10 cellular contexts compared by ENCODE assay signal in genomic region chr1:64967381-64967780, GRCh38. TPM values are rescaled to one million over a fixed set of nuclear protein-coding genes. Genes with fewer than 3 reads are reported as not detected.
DNase-seq lines count a peak whose midpoint lies in the region; ATAC-seq, FAIRE-seq and TF ChIP-seq lines count a peak whose summit lies in the region.
"Had no signal": no experiment of that assay in that cellular context is flagged by ENCODE, and none has a peak within 500 bp of the region (broad histone marks: within the 10 kb centered on the region; RNA-seq: fewer than 3 reads in every experiment).

No MANE protein-coding gene starts in this region.

- 34 to 41% methylated on average over 6 of the region's 6 CpGs for WGBS in thyroid gland, 2 donors

- intact Hi-C loops in thyroid gland (cut with DNase I): loop anchor here (5.0 to 10.0 kb wide), 2 partner anchors 73 to 100 kb away; no protein-coding TSS in a partner anchor

- H3K4me1 Mint-ChIP-seq in activated CD8-positive, alpha-beta memory T cell treated with anti-CD3 and anti-CD28 coated beads, Interleukin-2, amount 10 ng/mL, durations not matched to agents 7 days and 5 days: peaks cover 35% of the 10 kb centered on the region
- H3K4me1 Mint-ChIP-seq in activated T-helper 17 cell treated with anti-CD3 and anti-CD28 coated beads, Interleukin-2, amount 50 U/mL, for 72 hours: peaks cover 34% of the 10 kb centered on the region

- peaks cover 7% of the 10 kb centered on the region for H3K36me3 Mint-ChIP-seq in activated CD8-positive, alpha-beta memory T cell treated with anti-CD3 and anti-CD28 coated beads, Interleukin-2, amount 10 ng/mL, durations not matched to agents 7 days and 5 days
- peaks cover 40% of the 10 kb centered on the region for H3K36me3 Mint-ChIP-seq in activated T-helper 17 cell treated with anti-CD3 and anti-CD28 coated beads, Interleukin-2, amount 50 U/mL, for 72 hours (ENCODE audit: low read depth)

- H3K9me3 Mint-ChIP-seq in activated CD8-positive, alpha-beta memory T cell treated with anti-CD3 and anti-CD28 coated beads, Interleukin-2, amount 10 ng/mL, durations not matched to agents 7 days and 5 days (ENCODE audit: low read depth): no peaks in the 10 kb centered on the region
- no peaks in the 10 kb centered on the region for H3K9me3 Mint-ChIP-seq in activated T-helper 17 cell treated with anti-CD3 and anti-CD28 coated beads, Interleukin-2, amount 50 U/mL, for 72 hours

- no peaks in the 10 kb centered on the region for H3K27me3 ChIP-seq in thyroid gland

- CTCF ChIA-PET in activated CD8-positive, alpha-beta memory T cell treated with anti-CD3 and anti-CD28 coated beads, Interleukin-2, amount 10 ng/mL, durations not matched to agents 7 days and 5 days (lab: Charles Lee): interaction anchor here (0.9 kb wide), 2 partner anchors 19 to 95 kb away, joined by 4 read pairs; no protein-coding TSS in a partner anchor

- H3K4me3 ChIP-seq in thyroid gland (replicated peaks in 1 of 3): peak overlapping the region in 1 of 3 donors; percentile 97

- no peak for TF ChIP-seq POLR2A in thyroid gland (IDR thresholded peaks at IDR 0.05)
- no peak for TF ChIP-seq POLR2A in H54 (IDR thresholded peaks at IDR 0.05; ENCODE audit: low read depth, low read length)

- FAIRE-seq in H54 (lab: Jason Lieb, UNC): no peak

- peak overlapping the region; percentile 75 for H3K4me3 Mint-ChIP-seq in activated CD8-positive, alpha-beta memory T cell treated with anti-CD3 and anti-CD28 coated beads, Interleukin-2, amount 10 ng/mL, durations not matched to agents 7 days and 5 days
- peak overlapping the region; percentile 94 for H3K4me3 Mint-ChIP-seq in activated T-helper 17 cell treated with anti-CD3 and anti-CD28 coated beads, Interleukin-2, amount 50 U/mL, for 72 hours

- H3K27ac Mint-ChIP-seq in activated CD8-positive, alpha-beta memory T cell treated with anti-CD3 and anti-CD28 coated beads, Interleukin-2, amount 10 ng/mL, durations not matched to agents 7 days and 5 days: peak overlapping the region; percentile 84
- peak overlapping the region; percentile 97 for H3K27ac Mint-ChIP-seq in activated T-helper 17 cell treated with anti-CD3 and anti-CD28 coated beads, Interleukin-2, amount 50 U/mL, for 72 hours

- H3K36me3 ChIP-seq in thyroid gland: no peaks in the 10 kb centered on the region

- H3K4me1 ChIP-seq in thyroid gland: peaks cover 6 to 18% of the 10 kb centered on the region in 2 donors

- H3K27ac ChIP-seq in thyroid gland: peak overlapping the region in 1 of 3 donors; percentile 86

- no peak for DNase-seq in activated CD8-positive, alpha-beta memory T cell treated with anti-CD3 and anti-CD28 coated beads, Interleukin-2, amount 10 ng/mL, durations not matched to agents 7 days and 5 days
- no peak for DNase-seq in activated CD8-positive, alpha-beta memory T cell treated with anti-CD3 and anti-CD28 coated beads for 24 hours
- DNase-seq in kidney tubule cell (ENCODE audit: low spot score): peak; percentile 50
- DNase-seq in thyroid gland: peak; percentile 47 to 59
- DNase-seq in dermis blood vessel endothelial cell: no peak
- DNase-seq in medulla oblongata (ENCODE audit: extremely low spot score): no peak
- DNase-seq in H54 (ENCODE audit: insufficient read length, low spot score): no peak
- DNase-seq: NCI-H69; stimulated activated naive CD4-positive, alpha-beta T cell treated with Interleukin-2 at 50 U/mL for 16 hours had no signal

- ATAC-seq in activated CD8-positive, alpha-beta memory T cell treated with anti-CD3 and anti-CD28 coated beads, Interleukin-2, amount 10 ng/mL, durations not matched to agents 7 days and 5 days: no peak
- no peak for ATAC-seq in activated T-helper 17 cell treated with anti-CD3 and anti-CD28 coated beads, Interleukin-2, amount 50 U/mL, for 72 hours (replicated peaks)

- H3K9me3 ChIP-seq in thyroid gland: no peaks in the 10 kb centered on the region

- H3K27me3 Mint-ChIP-seq in activated CD8-positive, alpha-beta memory T cell treated with anti-CD3 and anti-CD28 coated beads, Interleukin-2, amount 10 ng/mL, durations not matched to agents 7 days and 5 days: no peaks in the 10 kb centered on the region
- H3K27me3 Mint-ChIP-seq in activated T-helper 17 cell treated with anti-CD3 and anti-CD28 coated beads, Interleukin-2, amount 50 U/mL, for 72 hours: no peaks in the 10 kb centered on the region

- no peak for TF ChIP-seq CTCF in thyroid gland (IDR thresholded peaks at IDR 0.05)

RNA-seq across cellular contexts. Expression of gene JAK1, which starts 1.0 kb away (rescaled TPM):
- total RNA-seq in activated CD8-positive, alpha-beta memory T cell treated with anti-CD3 and anti-CD28 coated beads, Interleukin-2, amount 10 ng/mL, durations not matched to agents 7 days and 5 days: 100 to 1,000 TPM; 166 to 173 TPM
- total RNA-seq in activated T-helper 17 cell treated with anti-CD3 and anti-CD28 coated beads, Interleukin-2, amount 50 U/mL, for 72 hours: 100 to 1,000 TPM; 123 to 142 TPM
- total RNA-seq in thyroid gland (100 to 1,000 TPM; 102 to 165 (median 120) TPM), dermis blood vessel endothelial cell (254 and 314 TPM in 2 replicates)

Comparison
In these comparisons a context has a peak if more than half of its experiments do, and no peak if none do; other contexts are left out.
1. DNase-seq: peak in kidney tubule cell (single experiment) and thyroid gland (2 of 2); none in activated CD8-positive, alpha-beta memory T cell treated with anti-CD3 and anti-CD28 coated beads, Interleukin-2, amount 10 ng/mL, durations not matched to agents 7 days and 5 days (single experiment), activated CD8-positive, alpha-beta memory T cell treated with anti-CD3 and anti-CD28 coated beads for 24 hours (single experiment), dermis blood vessel endothelial cell (single experiment), medulla oblongata (single experiment) and H54 (single experiment).